In genomic region chr2:28331797-28332196, GRCh38 we compare ENCODE assay signal across 6 cellular contexts.
DNase-seq lines count a peak whose midpoint lies in the region; ATAC-seq, FAIRE-seq and TF ChIP-seq lines count a peak whose summit lies in the region.
"Not testable (repeated sequence)": the region's sequence is repeated elsewhere in the genome, so short reads cannot be mapped to it uniquely, and the experiment has no call there.

No MANE protein-coding gene starts in this region.

- H3K27ac Mint-ChIP-seq in activated CD4-positive, alpha-beta T cell treated with anti-CD3 and anti-CD28 coated beads, Interleukin-2, amount 10 ng/mL, durations not matched to agents 7 days and 5 days: peak overlapping the region; percentile 31

- TF ChIP-seq CTCF in HEK293 (tag by site-specific recombination; IDR thresholded peaks at IDR 0.05); K562 (IDR thresholded peaks at IDR 0.05 in 2 of 3, conservative IDR thresholded peaks at IDR 0.05 in 1 of 3; ENCODE audit: insufficient read depth in 2 of 3, low read depth in 1 of 3, low read length in 3 of 3); psoas muscle (IDR thresholded peaks at IDR 0.05): not testable (repeated sequence)

- peaks cover 11% of the 10 kb centered on the region for H3K4me1 Mint-ChIP-seq in activated CD4-positive, alpha-beta T cell treated with anti-CD3 and anti-CD28 coated beads, Interleukin-2, amount 10 ng/mL, durations not matched to agents 7 days and 5 days

- not testable (repeated sequence) for H3K4me3 Mint-ChIP-seq in activated CD4-positive, alpha-beta T cell treated with anti-CD3 and anti-CD28 coated beads, Interleukin-2, amount 10 ng/mL, durations not matched to agents 7 days and 5 days

- H3K27me3 ChIP-seq in K562 (ENCODE audit: control insufficient read depth in 2 of 2, insufficient read depth in 2 of 2, low read length in 2 of 2); psoas muscle (ENCODE audit: insufficient read depth in 3 of 3, low read length in 2 of 3); skeletal muscle tissue (ENCODE audit: control insufficient read depth in 3 of 3, insufficient read depth in 3 of 3, low read length in 3 of 3): not testable (repeated sequence)

- POLR2A ChIA-PET in HEK293 (lab: Yijun Ruan, JAX); activated CD4-positive, alpha-beta T cell treated with anti-CD3 and anti-CD28 coated beads, Interleukin-2, amount 10 ng/mL, durations not matched to agents 7 days and 5 days (lab: Charles Lee): not testable (repeated sequence)
- POLR2A ChIA-PET in K562 (lab: Yijun Ruan, JAX): interaction anchor here (0.6 to 1.0 kb wide), 2 partner anchors 8 to 15 kb away, joined by 3 read pairs; no protein-coding TSS in a partner anchor

- H3K9ac ChIP-seq in K562 (ENCODE audit: insufficient read depth in 1 of 2, low read depth in 2 of 2, low read length in 2 of 2); skeletal muscle tissue (ENCODE audit: low read depth in 1 of 3, low read length in 3 of 3): not testable (repeated sequence)

- not testable (repeated sequence) for FAIRE-seq in K562 (lab: Jason Lieb, UNC)

- not testable (repeated sequence) for H3K4me3 ChIP-seq in HEK293 (ENCODE audit: low read depth, low read length); K562; psoas muscle; skeletal muscle tissue (ENCODE audit: low read length in 3 of 3)

- in situ Hi-C loops in K562 (cut with MboI): not testable (repeated sequence)

- not testable (repeated sequence) for TF ChIP-seq POLR2A in K562 (conservative IDR thresholded peaks at IDR 0.05)

- not testable (repeated sequence) for H3K79me2 ChIP-seq in K562 (ENCODE audit: control insufficient read depth, insufficient read depth, low read length)

- DNase-seq in activated CD4-positive, alpha-beta T cell treated with anti-CD3 and anti-CD28 coated beads, Interleukin-2, amount 10 ng/mL, durations not matched to agents 7 days and 5 days; K562 (ENCODE audit: extremely low read depth in 1 of 4, low spot score in 3 of 4); psoas muscle: not testable (repeated sequence)
- peak; percentile 27 for DNase-seq in cardiac septum (ENCODE audit: low spot score)

- H4K20me1 ChIP-seq in K562 (replicated peaks; ENCODE audit: control insufficient read depth, insufficient read depth, low read length): not testable (repeated sequence)

- H2AFZ ChIP-seq in K562 (ENCODE audit: low read depth, low read length): not testable (repeated sequence)

- H3K9me1 ChIP-seq in K562 (ENCODE audit: control insufficient read depth, insufficient read depth, low read length): not testable (repeated sequence)

- intact Hi-C loops in K562 (cut with micrococcal nuclease); cardiac septum (cut with DNase I); psoas muscle (cut with DNase I): not testable (repeated sequence)

- BruUV-seq in K562 (replicated peaks; lab: Mats Ljungman, UMichigan): not testable (repeated sequence)

- H3K36me3 ChIP-seq in HEK293 (ENCODE audit: control insufficient read depth in 2 of 2, insufficient read depth in 1 of 2, low read length in 2 of 2); K562 (ENCODE audit: control insufficient read depth, insufficient read depth, low read length); psoas muscle (ENCODE audit: insufficient read depth in 1 of 2, low read depth in 1 of 2); skeletal muscle tissue (ENCODE audit: control insufficient read depth in 3 of 3, insufficient read depth in 3 of 3, low read length in 3 of 3): not testable (repeated sequence)

- not testable (repeated sequence) for H3K9me3 ChIP-seq in HEK293 (ENCODE audit: control insufficient read depth, insufficient read depth, low read depth, low read length); K562 (replicated peaks; ENCODE audit: control insufficient read depth, insufficient read depth, low read depth, low read length); psoas muscle; skeletal muscle tissue (ENCODE audit: control insufficient read depth in 3 of 3, low read length in 3 of 3)

- not testable (repeated sequence) for H3K27me3 Mint-ChIP-seq in activated CD4-positive, alpha-beta T cell treated with anti-CD3 and anti-CD28 coated beads, Interleukin-2, amount 10 ng/mL, durations not matched to agents 7 days and 5 days

- not testable (repeated sequence) for TF ChIP-seq EP300 in K562 (IDR thresholded peaks at IDR 0.05; ENCODE audit: low read length)

- H3K36me3 Mint-ChIP-seq in activated CD4-positive, alpha-beta T cell treated with anti-CD3 and anti-CD28 coated beads, Interleukin-2, amount 10 ng/mL, durations not matched to agents 7 days and 5 days (ENCODE audit: low read depth): peaks cover 17% of the 10 kb centered on the region

- not testable (repeated sequence) for H3K9me3 Mint-ChIP-seq in activated CD4-positive, alpha-beta T cell treated with anti-CD3 and anti-CD28 coated beads, Interleukin-2, amount 10 ng/mL, durations not matched to agents 7 days and 5 days

- not testable (repeated sequence) for ATAC-seq in K562, psoas muscle

- CTCF ChIA-PET in HEK293 (lab: Yijun Ruan, JAX): interaction anchor here (1.2 kb wide), 1 partner anchor 9 kb away, joined by 3 read pairs; no protein-coding TSS in a partner anchor
- CTCF ChIA-PET in activated CD4-positive, alpha-beta T cell treated with anti-CD3 and anti-CD28 coated beads, Interleukin-2, amount 10 ng/mL, durations not matched to agents 7 days and 5 days (lab: Charles Lee); K562 (lab: Yijun Ruan, JAX; ENCODE audit: low intra/inter-chr PET ratio): not testable (repeated sequence)

- not testable (repeated sequence) for H3K4me2 ChIP-seq in K562 (ENCODE audit: insufficient read depth, low read length)

- not testable (repeated sequence) for H3K27ac ChIP-seq in HEK293 (ENCODE audit: extremely low read depth, low read depth, low read length); K562 (ENCODE audit: extremely low read depth, low read depth, low read length)
- H3K27ac ChIP-seq in psoas muscle (peak overlapping the region; percentile 99), skeletal muscle tissue (ENCODE audit: low read depth, low read length) (peak overlapping the region; percentile 98)

- TF ChIP-seq RAD21 in K562 (CRISPR knock-in tag; conservative IDR thresholded peaks at IDR 0.05 in 1 of 2, IDR thresholded peaks at IDR 0.05 in 1 of 2): not testable (repeated sequence)

- 63% methylated on average over 3 of the region's 3 CpGs for WGBS in K562 (ENCODE audit: insufficient coverage, low coverage, missing lambda C conversion rate)
- 81 to 86% (median 82%) methylated on average over 3 of the region's 3 CpGs for WGBS in psoas muscle, 3 donors

- not testable (repeated sequence) for H3K4me1 ChIP-seq in HEK293 (ENCODE audit: control insufficient read depth, insufficient read depth, low read length); K562 (replicated peaks in 1 of 2; ENCODE audit: control insufficient read depth in 2 of 2, insufficient read depth in 2 of 2, low read length in 2 of 2)
- H3K4me1 ChIP-seq in psoas muscle: peaks cover 36% of the 10 kb centered on the region
- peaks cover 49 to 54% (median 50%) of the 10 kb centered on the region in 3 donors for H3K4me1 ChIP-seq in skeletal muscle tissue (ENCODE audit: control insufficient read depth in 3 of 3, insufficient read depth in 3 of 3, low read length in 3 of 3)

TF ChIP-seq in HEK293, 187 proteins besides CTCF, POLR2A, EP300 and RAD21:
- TF ChIP-seq ZNF146 (tag by site-specific recombination; IDR thresholded peaks at IDR 0.05): peak; percentile 62; the same call in 1 of the 2 replicates
TF ChIP-seq in HEK293: peak in this region for 1; not testable (repeated sequence) for 186.

TF ChIP-seq in K562, 482 proteins besides CTCF, POLR2A, EP300 and RAD21:
- peak; percentile 62 for TF ChIP-seq ZNF146 (CRISPR knock-in tag; IDR thresholded peaks at IDR 0.05; ENCODE audit: unreplicated experiment)
